8 cellular contexts compared by ENCODE assay signal in the genomic region with DNA sequence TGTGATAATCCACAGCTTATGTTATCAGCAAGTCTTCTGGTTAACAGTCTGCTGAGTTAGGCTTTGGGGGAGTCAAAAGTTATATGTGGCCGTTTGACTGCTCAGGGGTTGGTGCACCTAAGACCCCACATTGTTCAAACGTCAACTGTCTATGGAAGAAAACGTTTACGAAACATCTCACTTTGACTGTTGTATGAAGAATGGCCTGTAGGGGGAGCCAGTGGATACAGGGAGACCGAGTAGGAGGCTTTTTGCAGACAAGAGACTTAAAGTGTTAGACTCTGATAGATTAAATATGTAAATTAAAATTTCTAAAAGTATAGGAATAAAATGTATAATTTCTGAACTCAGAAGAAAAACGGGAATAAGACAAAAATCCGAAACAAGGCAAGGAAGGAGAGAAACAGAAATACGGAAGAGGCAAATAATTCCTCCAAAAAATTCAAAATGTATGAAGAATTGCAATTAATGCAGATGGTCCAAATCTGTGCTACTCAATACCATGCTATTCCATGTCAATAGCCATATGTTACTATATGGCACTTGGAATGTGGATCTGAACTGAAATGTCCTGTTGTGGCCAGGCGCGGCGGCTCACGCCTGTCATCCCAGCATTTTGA. TPM values are rescaled to one million over a fixed set of nuclear protein-coding genes. Genes with fewer than 3 reads are reported as not detected.
DNase-seq lines count a peak whose midpoint lies in the region; ATAC-seq and FAIRE-seq lines count a peak whose summit lies in the region.

No MANE protein-coding gene starts in this region.

- no peak overlapping the region for H3K18ac ChIP-seq in trophoblast cell (ENCODE audit: low read length)

- H3K27ac ChIP-seq in trophoblast cell (ENCODE audit: low read depth, low read length) = no peak overlapping the region

- no peaks in the 10 kb centered on the region for H3K79me1 ChIP-seq in trophoblast cell (ENCODE audit: low read length)

- no peak overlapping the region for H2AK5ac ChIP-seq in trophoblast cell (ENCODE audit: low read length)

- H3K23ac ChIP-seq in trophoblast cell (ENCODE audit: low read length) = no peak overlapping the region

- in situ Hi-C loops in G401 (cut with HindIII; ENCODE audit: low sequenced_read_pairs) = no loop called here
- in situ Hi-C loops in SK-MEL-5 (cut with HindIII; ENCODE audit: low pct_unique_long_range_greater_than_20kb, low sequenced_read_pairs) = no loop called here

- H2BK5ac ChIP-seq in trophoblast cell (ENCODE audit: low read depth, low read length, poor library complexity) = no peak overlapping the region

- no peak overlapping the region for H4K12ac ChIP-seq in trophoblast cell (ENCODE audit: low read depth, low read length)

- DNase-seq in G401 (ENCODE audit: low spot score) = peak; percentile 79
- DNase-seq in M059J (ENCODE audit: low read depth) = peak; percentile 76
- DNase-seq in SK-MEL-5 (ENCODE audit: low read depth, low spot score) = peak; percentile 83
- peak; percentile 20 to 60 (median 46) for DNase-seq in activated naive CD4-positive, alpha-beta T cell (lab: John Stamatoyannopoulos, UW)
- DNase-seq in glomerular endothelial cell (ENCODE audit: extremely low read depth, low read depth, low spot score) = peak; percentile 63
- DNase-seq in trophoblast cell = peak; percentile 65 to 92
- peak; percentile 47 for DNase-seq in urothelium cell line (ENCODE audit: low spot score)

- ATAC-seq in HG02981 (IDR thresholded peaks at IDR 0.05; ENCODE audit: unreplicated experiment) = no peak

- H3K4ac ChIP-seq in trophoblast cell (ENCODE audit: low read depth, low read length) = no peak overlapping the region

- no peak for FAIRE-seq in urothelium cell line (lab: Jason Lieb, UNC)

- no peak overlapping the region for H3K9ac ChIP-seq in trophoblast cell (ENCODE audit: low read length)

- no peak overlapping the region for H3K14ac ChIP-seq in trophoblast cell (ENCODE audit: low read length)

- H3K4me2 ChIP-seq in trophoblast cell (ENCODE audit: low read length) = no peak overlapping the region

- H2BK120ac ChIP-seq in trophoblast cell (ENCODE audit: insufficient read depth, low read length, poor library complexity) = no peak overlapping the region

- H2BK12ac ChIP-seq in trophoblast cell (ENCODE audit: low read length) = no peak overlapping the region

- no peaks in the 10 kb centered on the region for H3K4me1 ChIP-seq in trophoblast cell (ENCODE audit: control insufficient read depth in 1 of 2, insufficient read depth in 2 of 2, low read length in 2 of 2)

- H4K8ac ChIP-seq in trophoblast cell (ENCODE audit: low read depth, low read length) = no peak overlapping the region

- H4K91ac ChIP-seq in trophoblast cell (ENCODE audit: low read depth, low read length) = no peak overlapping the region

- no peak overlapping the region for H3K4me3 ChIP-seq in trophoblast cell (ENCODE audit: low read depth, low read length)

- H3K79me2 ChIP-seq in trophoblast cell (ENCODE audit: control insufficient read depth, insufficient read depth, low read length, poor library complexity) = no peaks in the 10 kb centered on the region

- H2AFZ ChIP-seq in trophoblast cell (ENCODE audit: insufficient read depth, low read length, poor library complexity) = no peak overlapping the region

- no peaks in the 10 kb centered on the region for H3K27me3 ChIP-seq in trophoblast cell (ENCODE audit: insufficient read depth, low read length)

- no CpG with 5 or more reads among the region's 12 CpGs for WGBS in trophoblast cell (ENCODE audit: extremely low coverage, insufficient coverage, insufficient read length)

- H3K9me3 ChIP-seq in trophoblast cell (ENCODE audit: insufficient read depth, low read depth, low read length) = peaks cover 1% of the 10 kb centered on the region

- no peaks in the 10 kb centered on the region for H3K36me3 ChIP-seq in trophoblast cell (ENCODE audit: control insufficient read depth in 1 of 2, insufficient read depth in 2 of 2, low read length in 2 of 2)

RNA-seq across cellular contexts. Expression of gene TNFSF14, which starts 37.8 kb away (rescaled TPM):
- not detected in 2 replicates for total RNA-seq in G401 (2014; rRNA removed; shearing (Covaris generic))
- total RNA-seq in M059J (2014; rRNA removed; shearing (Covaris generic)) = not detected in 2 replicates
- not detected in 2 replicates for total RNA-seq in SK-MEL-5 (2014; rRNA removed; shearing (Covaris generic))
- polyA plus RNA-seq in SK-MEL-5 (2015; cell fraction: cytosol; rRNA removed) = not detected in 2 replicates
- not detected in 2 replicates for polyA plus RNA-seq in SK-MEL-5 (2015; cell fraction: nucleus; rRNA removed)
- not detected in 2 replicates for total RNA-seq in glomerular endothelial cell
- not detected in 2 replicates for polyA plus RNA-seq in trophoblast cell (2013)

RNA-seq across cellular contexts. Expression of gene CD70, which starts 41.2 kb away (rescaled TPM):
- total RNA-seq in G401 (2014; rRNA removed; shearing (Covaris generic)) = 131 and 143 TPM in 2 replicates
- total RNA-seq in M059J (2014; rRNA removed; shearing (Covaris generic)) = 40.4 and 42.0 TPM in 2 replicates
- total RNA-seq in SK-MEL-5 (2014; rRNA removed; shearing (Covaris generic)) = not detected in 2 replicates
- polyA plus RNA-seq in SK-MEL-5 (2015; cell fraction: cytosol; rRNA removed) = not detected in 2 replicates
- 0.70 TPM in 1 of 2 replicates, not detected in the other for polyA plus RNA-seq in SK-MEL-5 (2015; cell fraction: nucleus; rRNA removed)
- 7.8 and 8.9 TPM in 2 replicates for total RNA-seq in glomerular endothelial cell
- polyA plus RNA-seq in trophoblast cell (2013) = not detected in 2 replicates
